9 cellular contexts compared by ENCODE assay signal in genomic region chr17:7215652-7216139, GRCh38. TPM values are rescaled to one million over a fixed set of nuclear protein-coding genes. Genes with fewer than 3 reads are reported as not detected.
DNase-seq lines count a peak whose midpoint lies in the region; ATAC-seq and TF ChIP-seq lines count a peak whose summit lies in the region.
"Had no signal": no experiment of that assay in that cellular context is flagged by ENCODE, and none has a peak within 500 bp of the region (broad histone marks: within the 10 kb centered on the region; RNA-seq: fewer than 3 reads in every experiment).

No MANE protein-coding gene starts in this region.

- H3K9me3 ChIP-seq in T-helper 17 cell (ENCODE audit: control insufficient read depth, low read length, poor library complexity, severe bottlenecking) (no peaks in the 10 kb centered on the region), gastroesophageal sphincter (no peaks in the 10 kb centered on the region), smooth muscle cell (replicated peaks; ENCODE audit: low read depth) (no peaks in the 10 kb centered on the region)
- H3K9me3 ChIP-seq: testis had no signal

- WGBS in gastroesophageal sphincter (ENCODE audit: low coverage in 1 of 2), 2 donors, result 0 to 20% methylated on average over 2 to 4 of the region's 9 CpGs
- WGBS in smooth muscle cell (ENCODE audit: low lambda C conversion rate), result 7% methylated on average over 5 of the region's 9 CpGs

- no peak for TF ChIP-seq CTCF in gastroesophageal sphincter (IDR thresholded peaks at IDR 0.05)
- no peak for TF ChIP-seq CTCF in smooth muscle cell (IDR thresholded peaks at IDR 0.05; ENCODE audit: borderline replicate concordance, insufficient read depth, poor library complexity, severe bottlenecking)

- H3K79me2 ChIP-seq in smooth muscle cell (ENCODE audit: low read depth), result peaks cover 40% of the 10 kb centered on the region

- H3K27ac ChIP-seq in gastroesophageal sphincter, result peak overlapping the region; percentile 26 to 98 (median 92)
- H3K27ac ChIP-seq in smooth muscle cell (ENCODE audit: low read depth), result peak overlapping the region; percentile 88

- H3K4me2 ChIP-seq in smooth muscle cell, result peak overlapping the region; percentile 96

- no peak overlapping the region for H2AFZ ChIP-seq in smooth muscle cell (ENCODE audit: low read depth)

- H3K27me3 ChIP-seq in gastroesophageal sphincter (no peaks in the 10 kb centered on the region), smooth muscle cell (ENCODE audit: low read depth) (no peaks in the 10 kb centered on the region)
- H3K27me3 ChIP-seq: testis had no signal

- peaks cover 54% of the 10 kb centered on the region for H3K4me1 Mint-ChIP-seq in T-helper 17 cell

- DNase-seq in DMS53 (lab: John Stamatoyannopoulos, UW) (peak; percentile 49), DMS53 treated with DMSO at 0.1 percent for 48 hours (lab: John Stamatoyannopoulos, UW; ENCODE audit: unreplicated experiment) (no peak), T-helper 17 cell (no peak), smooth muscle cell (lab: John Stamatoyannopoulos, UW; ENCODE audit: unreplicated experiment) (no peak), HUDEP-2 (lab: John Stamatoyannopoulos, UW; ENCODE audit: unreplicated experiment in 76 of 76) (no peak), HEK293T (ENCODE audit: extremely low spot score) (no peak)

- CTCF ChIA-PET in HEK293T (lab: Yijun Ruan, JAX), result interaction anchor here (1.1 kb wide), 1 partner anchor 9 kb away, joined by 3 read pairs; no protein-coding TSS in a partner anchor

- H3K4me1 ChIP-seq in gastroesophageal sphincter (peaks cover 6 to 81% (median 37%) of the 10 kb centered on the region in 3 donors), smooth muscle cell (ENCODE audit: low read depth) (peaks cover 54% of the 10 kb centered on the region)

- H3K27me3 Mint-ChIP-seq in T-helper 17 cell, result peaks cover 8% of the 10 kb centered on the region

- TF ChIP-seq EP300 in gastroesophageal sphincter (IDR thresholded peaks at IDR 0.05), result no peak

- peak overlapping the region; percentile 93 for H3K4me3 Mint-ChIP-seq in T-helper 17 cell

- POLR2A ChIA-PET in HEK293T (lab: Yijun Ruan, JAX), result interaction anchor here (1.1 to 3.3 kb wide), 4 partner anchors 23 to 180 kb away, joined by 4 to 13 read pairs (median 10); partner anchors contain the start of genes NEURL4, PHF23 and SLC16A13

- H3K36me3 ChIP-seq in gastroesophageal sphincter (no peaks in the 10 kb centered on the region), smooth muscle cell (ENCODE audit: low read depth) (no peaks in the 10 kb centered on the region)

- ATAC-seq in T-helper 17 cell (no peak), gastroesophageal sphincter (no peak), GM19452 (IDR thresholded peaks at IDR 0.05; ENCODE audit: unreplicated experiment) (no peak)

- H3F3A ChIP-seq in smooth muscle cell (ENCODE audit: low read depth), result peaks cover 24% of the 10 kb centered on the region

- peaks cover 59% of the 10 kb centered on the region for H4K20me1 ChIP-seq in smooth muscle cell (ENCODE audit: low read depth)

- peak overlapping the region; percentile 86 for H3K27ac Mint-ChIP-seq in T-helper 17 cell

- H3K9ac ChIP-seq in smooth muscle cell (ENCODE audit: low read depth), result no peak overlapping the region

- H3K36me3 Mint-ChIP-seq in T-helper 17 cell (ENCODE audit: low read depth), result no peaks in the 10 kb centered on the region

- H3K4me3 ChIP-seq in gastroesophageal sphincter (peak overlapping the region in 1 of 2 donors; percentile 62), smooth muscle cell (peak overlapping the region; percentile 72)

- TF ChIP-seq POLR2A in gastroesophageal sphincter (IDR thresholded peaks at IDR 0.05), result no peak

TF ChIP-seq in HEK293T, 16 proteins besides CTCF, POLR2A, EP300 and RAD21:
- TF ChIP-seq ELF4 (IDR thresholded peaks at IDR 0.05) (no peak), ARNT (IDR thresholded peaks at IDR 0.05) (no peak), BHLHE40 (IDR thresholded peaks at IDR 0.05; ENCODE audit: borderline replicate concordance) (no peak), FOXM1 (IDR thresholded peaks at IDR 0.05; ENCODE audit: borderline replicate concordance) (no peak), NFRKB (IDR thresholded peaks at IDR 0.05) (no peak), HDGF (IDR thresholded peaks at IDR 0.05; ENCODE audit: borderline replicate concordance) (no peak), CTBP1 (IDR thresholded peaks at IDR 0.05; ENCODE audit: borderline replicate concordance) (no peak), SP1 (IDR thresholded peaks at IDR 0.05) (no peak)

RNA-seq across cellular contexts. Expression of gene DLG4, which starts 3.9 kb away (rescaled TPM):
- total RNA-seq in T-helper 17 cell, result 10 to 100 TPM in 1 of 2 donors, 1 to 10 TPM in 1; 9.8 to 16.1 TPM
- 10 to 100 TPM; 14.1 to 21.7 (median 16.5) TPM for total RNA-seq in gastroesophageal sphincter
- 9.4 and 12.3 TPM in 2 replicates for total RNA-seq in smooth muscle cell
- 2.3 and 4.2 TPM in 2 replicates for polyA plus RNA-seq in smooth muscle cell

RNA-seq across cellular contexts. Expression of gene ACADVL, which starts 4.0 kb away (rescaled TPM):
- total RNA-seq in T-helper 17 cell, result 100 to 1,000 TPM; 268 to 279 TPM
- 100 to 1,000 TPM; 331 to 508 (median 475) TPM for total RNA-seq in gastroesophageal sphincter
- total RNA-seq in smooth muscle cell, result 136 and 185 TPM in 2 replicates
- 331 and 541 TPM in 2 replicates for polyA plus RNA-seq in smooth muscle cell

RNA-seq across cellular contexts. Expression of gene DVL2, which starts 18.6 kb away (rescaled TPM):
- total RNA-seq in T-helper 17 cell, result 10 to 100 TPM; 37.0 to 46.9 TPM
- total RNA-seq in gastroesophageal sphincter, result 10 to 100 TPM; 33.0 to 53.9 (median 45.0) TPM
- total RNA-seq in smooth muscle cell, result 26.1 and 31.8 TPM in 2 replicates
- 46.7 and 49.6 TPM in 2 replicates for polyA plus RNA-seq in smooth muscle cell

RNA-seq across cellular contexts. Expression of gene PHF23, which starts 23.6 kb away (rescaled TPM):
- total RNA-seq in T-helper 17 cell (10 to 100 TPM; 19.2 to 23.2 TPM), gastroesophageal sphincter (10 to 100 TPM; 29.4 to 38.2 (median 31.0) TPM), smooth muscle cell (41.6 and 48.5 TPM in 2 replicates)
- polyA plus RNA-seq in smooth muscle cell, result 33.8 and 46.5 TPM in 2 replicates

RNA-seq across cellular contexts. Expression of gene GABARAP, which starts 26.6 kb away (rescaled TPM):
- 100 to 1,000 TPM; 212 to 247 TPM for total RNA-seq in T-helper 17 cell
- 100 to 1,000 TPM; 289 to 437 (median 386) TPM for total RNA-seq in gastroesophageal sphincter
- total RNA-seq in smooth muscle cell, result 305 and 363 TPM in 2 replicates
- polyA plus RNA-seq in smooth muscle cell, result 725 and 735 TPM in 2 replicates
